In genomic region chr9:100474082-100474949, GRCh38 we compare ENCODE assay signal across 7 cellular contexts. TPM values are rescaled to one million over a fixed set of nuclear protein-coding genes. Genes with fewer than 3 reads are reported as not detected.
DNase-seq lines count a peak whose midpoint lies in the region; ATAC-seq and TF ChIP-seq lines count a peak whose summit lies in the region.

No MANE protein-coding gene starts in this region.

- H3K27ac ChIP-seq in left ventricle myocardium inferior (replicated peaks), result no peak overlapping the region

- peaks cover 11% of the 10 kb centered on the region for H3K27me3 ChIP-seq in left ventricle myocardium inferior (ENCODE audit: low read depth)

- peak overlapping the region; percentile 64 for H3K4me3 Mint-ChIP-seq in activated B cell treated with CpG ODN at 0.5 μM for 24 hours

- peaks cover 28% of the 10 kb centered on the region for H3K27me3 Mint-ChIP-seq in activated B cell treated with CpG ODN at 0.5 μM for 24 hours

- H3K4me1 Mint-ChIP-seq in activated B cell treated with CpG ODN at 0.5 μM for 24 hours, result peaks cover 11% of the 10 kb centered on the region

- peaks cover 15% of the 10 kb centered on the region for H3K4me1 ChIP-seq in left ventricle myocardium inferior

- no peaks in the 10 kb centered on the region for H3K9me3 Mint-ChIP-seq in activated B cell treated with CpG ODN at 0.5 μM for 24 hours

- DNase-seq in HEK293T (ENCODE audit: extremely low spot score), result peak; percentile 37
- no peak for DNase-seq in activated B cell treated with CpG ODN at 0.5 μM for 24 hours
- no peak for DNase-seq in left ventricle myocardium inferior
- DNase-seq in stimulated activated CD8-positive, alpha-beta memory T cell treated with anti-CD3 and anti-CD28 coated beads, Interleukin-4, amount 100 ng/mL, for 48 hours, result peak; percentile 25
- no peak for DNase-seq in COR-L47 (lab: John Stamatoyannopoulos, UW)
- no peak for DNase-seq in GOT3 (lab: John Stamatoyannopoulos, UW)
- no peak for DNase-seq in dedifferentiated amniotic fluid mesenchymal stem cell (ENCODE audit: extremely low spot score)

- intact Hi-C loops in activated B cell treated with CpG ODN at 0.5 μM for 24 hours (cut with micrococcal nuclease), result no loop called here
- intact Hi-C loops in left ventricle myocardium inferior (cut with micrococcal nuclease), result no loop called here

- H3K27ac Mint-ChIP-seq in activated B cell treated with CpG ODN at 0.5 μM for 24 hours, result no peak overlapping the region

- POLR2A ChIA-PET in HEK293T (lab: Yijun Ruan, JAX), result no interaction called here
- POLR2A ChIA-PET in activated B cell treated with CpG ODN at 0.5 μM for 24 hours (lab: Charles Lee), result no interaction called here

- CTCF ChIA-PET in HEK293T (lab: Yijun Ruan, JAX), result no interaction called here
- CTCF ChIA-PET in activated B cell treated with CpG ODN at 0.5 μM for 24 hours (lab: Charles Lee), result no interaction called here

- TF ChIP-seq CTCF in activated B cell treated with CpG ODN at 0.5 μM for 24 hours (IDR thresholded peaks at IDR 0.05), result no peak
- TF ChIP-seq CTCF in left ventricle myocardium inferior (IDR thresholded peaks at IDR 0.05; ENCODE audit: borderline replicate concordance), result no peak

- H3K4me3 ChIP-seq in left ventricle myocardium inferior, result peak overlapping the region; percentile 75

- peak; percentile 22 for ATAC-seq in activated B cell treated with CpG ODN at 0.5 μM for 24 hours (ENCODE audit: low read depth)

- no peaks in the 10 kb centered on the region for H3K36me3 ChIP-seq in left ventricle myocardium inferior

- no peaks in the 10 kb centered on the region for H3K36me3 Mint-ChIP-seq in activated B cell treated with CpG ODN at 0.5 μM for 24 hours (ENCODE audit: low read depth)

- no peaks in the 10 kb centered on the region for H3K9me3 ChIP-seq in left ventricle myocardium inferior (replicated peaks)

TF ChIP-seq in HEK293T, 16 proteins besides CTCF, POLR2A, EP300 and RAD21:
- TF ChIP-seq ZNF384 (IDR thresholded peaks at IDR 0.05) (no peak), FOXM1 (IDR thresholded peaks at IDR 0.05; ENCODE audit: borderline replicate concordance) (no peak), L3MBTL2 (conservative IDR thresholded peaks at IDR 0.05) (no peak), HDGF (IDR thresholded peaks at IDR 0.05; ENCODE audit: borderline replicate concordance) (no peak), FOXK2 (IDR thresholded peaks at IDR 0.05) (no peak), ELF4 (IDR thresholded peaks at IDR 0.05) (no peak), BHLHE40 (IDR thresholded peaks at IDR 0.05; ENCODE audit: borderline replicate concordance) (no peak), SP1 (IDR thresholded peaks at IDR 0.05) (no peak), LEF1 (IDR thresholded peaks at IDR 0.05; ENCODE audit: borderline replicate concordance) (no peak), ARNT (IDR thresholded peaks at IDR 0.05) (no peak), SUZ12 (IDR thresholded peaks at IDR 0.05) (no peak), TARDBP (IDR thresholded peaks at IDR 0.05) (no peak), PKNOX1 (IDR thresholded peaks at IDR 0.05) (no peak), FOXA1 (IDR thresholded peaks at IDR 0.05) (no peak), NFRKB (IDR thresholded peaks at IDR 0.05) (no peak), CTBP1 (IDR thresholded peaks at IDR 0.05; ENCODE audit: borderline replicate concordance) (no peak)

RNA-seq across cellular contexts. Expression of gene TMEFF1, which starts 1.4 kb away (rescaled TPM):
- 0.29 TPM in 1 of 2 replicates, not detected in the other for total RNA-seq in activated B cell treated with CpG ODN at 0.5 μM for 24 hours
- total RNA-seq in left ventricle myocardium inferior, result not detected

RNA-seq across cellular contexts. Expression of gene MSANTD3, which starts 47.4 kb away (rescaled TPM):
- total RNA-seq in activated B cell treated with CpG ODN at 0.5 μM for 24 hours, result 13.0 and 13.2 TPM in 2 replicates
- 19.8 TPM for total RNA-seq in left ventricle myocardium inferior

Comparison
In these comparisons a context has a peak if more than half of its experiments do, and no peak if none do; other contexts are left out.
1. DNase-seq: peak in HEK293T (single experiment) and stimulated activated CD8-positive, alpha-beta memory T cell treated with anti-CD3 and anti-CD28 coated beads, Interleukin-4, amount 100 ng/mL, for 48 hours (single experiment); none in activated B cell treated with CpG ODN at 0.5 μM for 24 hours (single experiment), left ventricle myocardium inferior (single experiment), COR-L47 (single experiment), GOT3 (single experiment) and dedifferentiated amniotic fluid mesenchymal stem cell (single experiment).